In the genomic region with DNA sequence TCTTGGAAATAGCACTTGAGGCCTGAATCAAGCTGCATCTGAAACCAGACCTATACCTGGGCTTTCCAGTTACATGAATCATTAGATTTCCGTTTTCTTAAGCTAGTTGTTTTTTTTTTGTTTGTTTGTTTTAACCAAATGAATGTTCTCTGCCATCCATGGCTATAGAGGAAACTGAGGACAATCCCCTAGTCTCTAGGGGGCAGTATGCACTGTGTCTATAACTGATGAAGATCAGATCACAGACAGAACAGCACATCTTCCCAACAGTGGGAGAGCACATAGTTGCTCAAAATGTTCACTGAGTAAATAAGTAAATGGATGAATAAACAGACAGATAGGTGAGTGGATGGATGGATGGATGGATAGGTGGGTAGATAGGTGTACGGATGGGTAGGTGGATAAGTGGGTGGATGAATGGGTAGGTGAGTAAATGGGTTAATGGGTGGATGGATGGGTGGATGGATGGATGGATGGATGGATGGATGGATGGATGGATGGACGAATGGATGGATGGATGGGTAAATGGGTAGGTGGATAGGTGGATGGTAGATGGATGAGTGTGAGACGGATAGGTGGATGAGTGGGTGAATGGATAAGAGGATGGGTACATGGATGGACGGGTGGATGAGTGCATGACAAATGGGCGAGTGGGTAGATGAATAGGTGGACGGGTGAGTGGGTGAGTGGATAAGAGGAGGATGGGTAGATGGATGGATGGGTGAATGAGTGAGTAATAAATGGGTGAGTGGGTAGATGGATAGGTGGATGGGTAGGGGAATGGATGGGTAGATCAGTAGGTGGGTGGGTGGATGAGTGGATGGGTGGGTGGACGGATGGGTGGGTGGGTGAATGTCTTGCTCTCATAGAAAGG, we compare ENCODE assay signal across 22 cellular contexts.
DNase-seq lines count a peak whose midpoint lies in the region; ATAC-seq, FAIRE-seq and TF ChIP-seq lines count a peak whose summit lies in the region.
"Had no signal": no experiment of that assay in that cellular context is flagged by ENCODE, and none has a peak within 500 bp of the region (broad histone marks: within the 10 kb centered on the region; RNA-seq: fewer than 3 reads in every experiment).

No MANE protein-coding gene starts in this region.

- no peak overlapping the region for H3K14ac ChIP-seq in H1 (ENCODE audit: insufficient read length)

- no peak overlapping the region for H2BK5ac ChIP-seq in H1 (ENCODE audit: low read depth, low read length)

- H3K4me2 ChIP-seq in H1 (ENCODE audit: insufficient read depth in 1 of 2, low read depth in 2 of 2, low read length in 2 of 2): no peak overlapping the region

- no peak overlapping the region for H2BK12ac ChIP-seq in H1 (ENCODE audit: low read depth, low read length)

- no peaks in the 10 kb centered on the region for H3K79me1 ChIP-seq in H1 (ENCODE audit: low read depth, low read length)

- H3K36me3 ChIP-seq in cardiac muscle cell (no peaks in the 10 kb centered on the region), H1 (ENCODE audit: control insufficient read depth in 2 of 4, insufficient read depth in 4 of 4, low read length in 3 of 4) (no peaks in the 10 kb centered on the region)
- H3K36me3 ChIP-seq: uterus had no signal

- H4K20me1 ChIP-seq in H1 (replicated peaks in 1 of 2; ENCODE audit: control insufficient read depth in 1 of 2, insufficient read depth in 2 of 2, low read length in 2 of 2): peaks cover 0 to 2% of the 10 kb centered on the region in 2 experiments

- peaks cover 6% of the 10 kb centered on the region; the same call in 1 of the 2 replicates for H3K23me2 ChIP-seq in H1 (ENCODE audit: low read depth, low read length)

- no peak overlapping the region for H3K4ac ChIP-seq in H1 (replicated peaks; ENCODE audit: insufficient read length, low read depth, low read length)

- POLR2A ChIA-PET in H1 (lab: Charles Lee; ENCODE audit: partially characterized antibody): interaction anchor here (0.6 kb wide), 2 partner anchors 612 to 973 kb away, joined by 3 read pairs; no protein-coding TSS in a partner anchor

- H2AK5ac ChIP-seq in H1 (ENCODE audit: low read depth, low read length): 0 out of 2 replicates have a peak overlapping the region, but pooled peaks have one; percentile 53

- WGBS in right cardiac atrium: 92% methylated on average over 8 of the region's 8 CpGs
- 76 to 100% methylated on average over 3 to 7 of the region's 8 CpGs for WGBS in H1 (ENCODE audit: extremely low coverage in 1 of 2, insufficient coverage in 1 of 2, insufficient read length in 1 of 2, insufficient replicate concordance in 2 of 2, low coverage in 1 of 2, low lambda C conversion rate in 2 of 2, missing lambda C conversion rate in 1 of 2), 2 experiments

- H3K56ac ChIP-seq in H1 (replicated peaks; ENCODE audit: insufficient read length, low read depth, low read length): peak overlapping the region; percentile 32

- CTCF ChIA-PET in H1 (lab: Charles Lee; ENCODE audit: partially characterized antibody): interaction anchor here (0.6 to 3.5 kb wide), 16 partner anchors 11 to 260 kb away, joined by 3 to 18 read pairs (median 3); a partner anchor contains a TSS

- no peak for TF ChIP-seq EP300 in H1 (IDR thresholded peaks at IDR 0.05; ENCODE audit: borderline replicate concordance in 1 of 2, low read depth in 2 of 2, low read length in 2 of 2)

- FAIRE-seq in H1 (lab: Jason Lieb, UNC) (no peak), urothelium cell line (lab: Jason Lieb, UNC) (peak; percentile 88)
- FAIRE-seq: kidney had no signal

- peak; percentile 45 to 56 for TF ChIP-seq RAD21 in H1 (IDR thresholded peaks at IDR 0.05 in 1 of 2, conservative IDR thresholded peaks at IDR 0.05 in 1 of 2; ENCODE audit: low read depth in 2 of 2, low read length in 2 of 2)

- H4K8ac ChIP-seq in H1 (ENCODE audit: extremely low read depth, insufficient read depth, low read length): no peak overlapping the region

- H2BK20ac ChIP-seq in H1 (ENCODE audit: low read length): no peak overlapping the region

- no peak overlapping the region for H3K18ac ChIP-seq in H1 (ENCODE audit: extremely low read depth, low read length)

- no peak overlapping the region for H4K91ac ChIP-seq in H1 (replicated peaks; ENCODE audit: insufficient read length, low read length)

- peaks cover 4% of the 10 kb centered on the region for H3K4me1 ChIP-seq in cardiac muscle cell (ENCODE audit: low read depth)
- peaks cover 2% of the 10 kb centered on the region for H3K4me1 ChIP-seq in right cardiac atrium (ENCODE audit: control insufficient read depth, insufficient read depth, low read length)
- peaks cover 0 to 6% (median 0%) of the 10 kb centered on the region in 4 experiments; a peak in 1 of 7 replicates for H3K4me1 ChIP-seq in H1 (replicated peaks in 1 of 4; ENCODE audit: control insufficient read depth in 3 of 4, insufficient read depth in 4 of 4, low read length in 3 of 4)
- H3K4me1 ChIP-seq: uterus had no signal

- no peak overlapping the region for H3K23ac ChIP-seq in H1 (ENCODE audit: insufficient read length)

- TF ChIP-seq CTCF in cardiac muscle cell (IDR thresholded peaks at IDR 0.05; ENCODE audit: low read depth, low read length) (peak; percentile 13), NB4 (IDR thresholded peaks at IDR 0.05; ENCODE audit: low read depth, low read length) (peak; percentile 39), H1 (IDR thresholded peaks at IDR 0.05; ENCODE audit: control extremely low read depth in 1 of 3, insufficient read depth in 1 of 3, low read depth in 1 of 3, low read length in 3 of 3) (peak in 1 of 3 experiments; percentile 33; a peak in 2 of 4 replicates)

- TF ChIP-seq POLR2A in NB4 (IDR thresholded peaks at IDR 0.05; ENCODE audit: extremely low read depth, insufficient read length) (no peak), H1 (IDR thresholded peaks at IDR 0.05; ENCODE audit: control extremely low read depth in 1 of 2, low read depth in 2 of 2, low read length in 2 of 2) (no peak)

- no peak overlapping the region for H2BK15ac ChIP-seq in H1 (ENCODE audit: low read length)

- H3K4me3 ChIP-seq in cardiac muscle cell (no peak overlapping the region), right cardiac atrium (ENCODE audit: low read length) (no peak overlapping the region), NB4 (ENCODE audit: low read depth, low read length) (no peak overlapping the region), H1 (ENCODE audit: extremely low read depth in 1 of 4, insufficient read depth in 2 of 4, low read depth in 3 of 4, low read length in 4 of 4) (no peak overlapping the region)
- H3K4me3 ChIP-seq: body of pancreas, uterus had no signal

- no peak overlapping the region for H3K27ac ChIP-seq in cardiac muscle cell
- no peak overlapping the region for H3K27ac ChIP-seq in right cardiac atrium (ENCODE audit: low read length)
- no peak overlapping the region for H3K27ac ChIP-seq in H1 (ENCODE audit: low read depth, low read length)
- H3K27ac ChIP-seq: body of pancreas, uterus had no signal

- no peak overlapping the region for H4K5ac ChIP-seq in H1 (ENCODE audit: insufficient read length, low read depth, low read length)

- no peak overlapping the region for H3K9ac ChIP-seq in H1 (replicated peaks in 1 of 4; ENCODE audit: extremely low read depth in 1 of 4, low read depth in 3 of 4, low read length in 3 of 4)

- H2BK120ac ChIP-seq in H1 (replicated peaks; ENCODE audit: low read depth, low read length): no peak overlapping the region

- no peaks in the 10 kb centered on the region for H3K79me2 ChIP-seq in H1 (ENCODE audit: control insufficient read depth in 1 of 2, insufficient read depth in 2 of 2, low read length in 2 of 2)

- no peaks in the 10 kb centered on the region for H3K27me3 ChIP-seq in cardiac muscle cell
- no peaks in the 10 kb centered on the region for H3K27me3 ChIP-seq in right cardiac atrium (ENCODE audit: control insufficient read depth, insufficient read depth)
- no peaks in the 10 kb centered on the region; a peak in 1 of 7 replicates for H3K27me3 ChIP-seq in H1 (replicated peaks in 1 of 4; ENCODE audit: control insufficient read depth in 3 of 4, extremely low read depth in 1 of 4, insufficient read depth in 3 of 4, low read length in 3 of 4)
- H3K27me3 ChIP-seq: body of pancreas, uterus had no signal

- H2AFZ ChIP-seq in H1 (ENCODE audit: low read length): no peak overlapping the region

- DNase-seq in cardiac muscle cell (ENCODE audit: low read depth in 1 of 2, low spot score in 1 of 2): no peak
- no peak for DNase-seq in right cardiac atrium
- peak; percentile 20 for DNase-seq in NB4 (ENCODE audit: low read depth)
- no peak for DNase-seq in H1 (ENCODE audit: low read depth in 1 of 2, low spot score in 2 of 2)
- no peak for DNase-seq in urothelium cell line (ENCODE audit: low spot score)
- DNase-seq in SKM-1 treated with dmso at 0.1 percent for 144 hours (lab: John Stamatoyannopoulos, UW; ENCODE audit: unreplicated experiment): no peak
- DNase-seq: activated T-cell treated with anti-CD3 and anti-CD28 coated beads, Interleukin-2, amount 50 U/mL, for 48 hours; CD4-positive, alpha-beta T cell; cortex of kidney; DMS79; foreskin melanocyte; hippocampal formation; kidney; naive thymus-derived CD4-positive, alpha-beta T cell; NCI-H1436 treated with DMSO at 0.1 percent for 48 hours; NCI-H2171; NCI-H526 treated with DMSO at 0.1 percent for 48 hours; stimulated activated naive CD8-positive, alpha-beta T cell treated with anti-CD3 and anti-CD28 coated beads, Interleukin-15, amount 100 ng/mL, for 72 hours; uterus had no signal

- no peak for ATAC-seq in right cardiac atrium
- no peak for ATAC-seq in HG03175 (IDR thresholded peaks at IDR 0.05; ENCODE audit: unreplicated experiment)
- ATAC-seq in HG02970 (IDR thresholded peaks at IDR 0.05; ENCODE audit: low FRiP score, unreplicated experiment): no peak
- ATAC-seq: body of pancreas; naive thymus-derived CD4-positive, alpha-beta T cell; stimulated activated naive CD8-positive, alpha-beta T cell treated with anti-CD3 and anti-CD28 coated beads, Interleukin-15, amount 100 ng/mL, for 72 hours had no signal

- H3K9me3 ChIP-seq in cardiac muscle cell (ENCODE audit: low read depth) (no peaks in the 10 kb centered on the region), right cardiac atrium (ENCODE audit: control insufficient read depth, low read length) (no peaks in the 10 kb centered on the region), H1 (ENCODE audit: insufficient read depth in 2 of 2, low read depth in 1 of 2, low read length in 1 of 2) (no peaks in the 10 kb centered on the region)
- H3K9me3 ChIP-seq: body of pancreas, uterus had no signal

- intact Hi-C loops in right cardiac atrium (cut with DNase I): no loop called here

TF ChIP-seq in H1, 55 proteins besides CTCF, POLR2A, EP300 and RAD21 (continues in another document):
- TF ChIP-seq BCL11A (IDR thresholded peaks at IDR 0.05; ENCODE audit: low read depth in 2 of 2, low read length in 2 of 2) (no peak), CTBP2 (IDR thresholded peaks at IDR 0.05; ENCODE audit: borderline replicate concordance, insufficient read depth, insufficient read length, low read length) (no peak), POU5F1 (IDR thresholded peaks at IDR 0.05; ENCODE audit: low read depth, low read length) (no peak), TBP (IDR thresholded peaks at IDR 0.05; ENCODE audit: low read depth, low read length) (no peak), RBBP5 (IDR thresholded peaks at IDR 0.05; ENCODE audit: borderline replicate concordance, low read depth, low read length) (no peak), CREB1 (IDR thresholded peaks at IDR 0.05) (no peak), HDAC6 (IDR thresholded peaks at IDR 0.05; ENCODE audit: low read depth, low read length) (no peak)
